In genomic region chr1:64469614-64469976, GRCh38 we compare ENCODE assay signal across 8 cellular contexts. TPM values are rescaled to one million over a fixed set of nuclear protein-coding genes. Genes with fewer than 3 reads are reported as not detected.
DNase-seq lines count a peak whose midpoint lies in the region.

No MANE protein-coding gene starts in this region.

- H3K36me3 ChIP-seq in mucosa of stomach (ENCODE audit: control insufficient read depth, insufficient read depth, low read length), result no peaks in the 10 kb centered on the region

- DNase-seq in Caki2 (ENCODE audit: low read depth), result peak; percentile 32
- no peak for DNase-seq in Jurkat, Clone E6-1 (ENCODE audit: low read depth, low spot score)
- DNase-seq in HT-29 (ENCODE audit: low spot score), result no peak
- no peak for DNase-seq in stimulated activated CD4-positive, alpha-beta T cell treated with anti-CD3 and anti-CD28 coated beads, Interleukin-15, amount 100 ng/mL, for 24 hours
- no peak for DNase-seq in pons (ENCODE audit: low spot score)
- no peak for DNase-seq in glomerular visceral epithelial cell (ENCODE audit: extremely low spot score)

- peak overlapping the region; percentile 71 for H3K4me3 Mint-ChIP-seq in dendritic cell treated with granulocyte-macrophage colony-stimulating factor and Interleukin-4, amounts not matched to agents 40 ng/mL and 50 ng/mL, for 4 days

- peaks cover 24% of the 10 kb centered on the region for H3K4me1 Mint-ChIP-seq in dendritic cell treated with granulocyte-macrophage colony-stimulating factor and Interleukin-4, amounts not matched to agents 40 ng/mL and 50 ng/mL, for 4 days (ENCODE audit: low read depth)

- H3K4me1 ChIP-seq in mucosa of stomach (ENCODE audit: control insufficient read depth, insufficient read depth, low read length), result peaks cover 11% of the 10 kb centered on the region

- H3K27me3 Mint-ChIP-seq in dendritic cell treated with granulocyte-macrophage colony-stimulating factor and Interleukin-4, amounts not matched to agents 40 ng/mL and 50 ng/mL, for 4 days, result peaks cover 57% of the 10 kb centered on the region

- H3K27me3 ChIP-seq in mucosa of stomach (ENCODE audit: control insufficient read depth, insufficient read depth, low read length), result peaks cover 3% of the 10 kb centered on the region

- no peaks in the 10 kb centered on the region for H3K9me3 Mint-ChIP-seq in dendritic cell treated with granulocyte-macrophage colony-stimulating factor and Interleukin-4, amounts not matched to agents 40 ng/mL and 50 ng/mL, for 4 days

- intact Hi-C loops in dendritic cell treated with granulocyte-macrophage colony-stimulating factor and Interleukin-4, amounts not matched to agents 40 ng/mL and 50 ng/mL, for 4 days (cut with micrococcal nuclease), result no loop called here

- in situ Hi-C loops in Caki2 (cut with HindIII; ENCODE audit: low pct_unique_long_range_greater_than_20kb, low sequenced_read_pairs), result no loop called here

- peak overlapping the region; percentile 66 for H3K9ac ChIP-seq in mucosa of stomach (ENCODE audit: low read length)

- no peaks in the 10 kb centered on the region for H3K36me3 Mint-ChIP-seq in dendritic cell treated with granulocyte-macrophage colony-stimulating factor and Interleukin-4, amounts not matched to agents 40 ng/mL and 50 ng/mL, for 4 days (ENCODE audit: low read depth)

- H3K9me3 ChIP-seq in mucosa of stomach (ENCODE audit: control insufficient read depth, low read length), result no peaks in the 10 kb centered on the region

- no peak overlapping the region for H3K27ac Mint-ChIP-seq in dendritic cell treated with granulocyte-macrophage colony-stimulating factor and Interleukin-4, amounts not matched to agents 40 ng/mL and 50 ng/mL, for 4 days

- peak overlapping the region; percentile 48 for H3K4me3 ChIP-seq in Jurkat, Clone E6-1 (ENCODE audit: low read length)
- H3K4me3 ChIP-seq in mucosa of stomach (ENCODE audit: low read length), result peak overlapping the region; percentile 44

RNA-seq across cellular contexts. Expression of gene CACHD1, which starts 0.3 kb away (rescaled TPM):
- 1.4 and 3.1 TPM in 2 replicates for total RNA-seq in Caki2 (2014; rRNA removed; shearing (Covaris generic); ENCODE audit: low replicate concordance)
- polyA plus RNA-seq in Jurkat, Clone E6-1 (2012; ENCODE audit: insufficient read depth, insufficient read length), result 2.8 TPM
- total RNA-seq in HT-29 (2014; rRNA removed; shearing (Covaris generic)), result not detected in 2 replicates
